Comparison of ENCODE assay signal across 13 cellular contexts in the genomic region with DNA sequence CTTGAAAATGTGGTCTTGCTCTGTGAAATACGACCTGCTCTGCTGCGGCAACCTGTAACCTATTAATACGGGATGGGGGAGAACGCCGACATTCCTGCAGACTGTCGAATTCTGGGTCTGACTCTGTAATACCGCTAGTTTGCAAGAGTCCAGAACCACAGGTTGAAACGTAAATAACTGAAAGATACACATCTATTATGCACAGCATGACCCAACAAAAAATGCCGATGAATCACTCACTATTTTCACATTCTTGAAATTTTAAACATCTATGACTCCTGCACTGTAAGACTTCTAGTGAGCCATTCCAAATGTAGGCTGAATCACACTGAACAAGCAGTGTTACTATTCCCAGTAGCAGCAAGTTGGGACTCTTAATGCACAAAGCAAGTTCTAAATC. TPM values are rescaled to one million over a fixed set of nuclear protein-coding genes. Genes with fewer than 3 reads are reported as not detected.
DNase-seq lines count a peak whose midpoint lies in the region; TF ChIP-seq lines count a peak whose summit lies in the region.
"Had no signal": no experiment of that assay in that cellular context is flagged by ENCODE, and none has a peak within 500 bp of the region (broad histone marks: within the 10 kb centered on the region; RNA-seq: fewer than 3 reads in every experiment).

No MANE protein-coding gene starts in this region.

- peaks cover 30% of the 10 kb centered on the region for H3K4me1 Mint-ChIP-seq in MCF 10A (ENCODE audit: insufficient read depth, unreplicated experiment)
- H3K4me1 Mint-ChIP-seq: activated T-helper 17 cell treated with anti-CD3 and anti-CD28 coated beads, Interleukin-2, amount 50 U/mL, for 72 hours; memory B cell had no signal

- peak overlapping the region; percentile 75 for H3K27ac Mint-ChIP-seq in MCF 10A (ENCODE audit: low read depth, unreplicated experiment)
- H3K27ac Mint-ChIP-seq: activated T-helper 17 cell treated with anti-CD3 and anti-CD28 coated beads, Interleukin-2, amount 50 U/mL, for 72 hours; memory B cell had no signal

- peaks cover 58% of the 10 kb centered on the region for H3K36me3 Mint-ChIP-seq in MCF 10A (ENCODE audit: insufficient read depth, unreplicated experiment)

- POLR2A ChIA-PET in MCF 10A (lab: Yijun Ruan, JAX), result interaction anchor here (0.7 to 2.0 kb wide), 3 partner anchors 17 to 282 kb away, joined by 3 to 8 read pairs (median 5); no protein-coding TSS in a partner anchor

- no peaks in the 10 kb centered on the region for H3K27me3 ChIP-seq in breast epithelium
- no peaks in the 10 kb centered on the region for H3K27me3 ChIP-seq in right atrium auricular region
- H3K27me3 ChIP-seq: thyroid gland had no signal

- no peak overlapping the region for H3K27ac ChIP-seq in breast epithelium
- H3K27ac ChIP-seq in right atrium auricular region, result no peak overlapping the region
- H3K27ac ChIP-seq: thyroid gland had no signal

- intact Hi-C loops in MCF 10A (cut with micrococcal nuclease), result loop anchor here (5.0 to 10.0 kb wide), 2 partner anchors 149 to 288 kb away; no protein-coding TSS in a partner anchor
- intact Hi-C loops in breast epithelium (cut with DNase I; ENCODE audit: low total_unique reads), result no loop called here
- intact Hi-C loops in lower leg skin (cut with DNase I; ENCODE audit: low total_unique reads), result no loop called here

- H3K9me3 ChIP-seq in breast epithelium (no peaks in the 10 kb centered on the region), right atrium auricular region (no peaks in the 10 kb centered on the region)
- H3K9me3 ChIP-seq: thyroid gland had no signal

- no peaks in the 10 kb centered on the region for H3K4me1 ChIP-seq in breast epithelium
- H3K4me1 ChIP-seq in right atrium auricular region, result no peaks in the 10 kb centered on the region

- no peaks in the 10 kb centered on the region for H3K9me3 Mint-ChIP-seq in MCF 10A (ENCODE audit: unreplicated experiment)
- H3K9me3 Mint-ChIP-seq: activated T-helper 17 cell treated with anti-CD3 and anti-CD28 coated beads, Interleukin-2, amount 50 U/mL, for 72 hours; memory B cell had no signal

- TF ChIP-seq CTCF in MCF 10A (IDR thresholded peaks at IDR 0.05; ENCODE audit: unreplicated experiment), result no peak
- no peak for TF ChIP-seq CTCF in breast epithelium (IDR thresholded peaks at IDR 0.05)
- TF ChIP-seq CTCF in right atrium auricular region (IDR thresholded peaks at IDR 0.05), result no peak
- no peak for TF ChIP-seq CTCF in lower leg skin (IDR thresholded peaks at IDR 0.05)

- H3K4me3 Mint-ChIP-seq in MCF 10A (ENCODE audit: unreplicated experiment), result peak overlapping the region; percentile 55
- H3K4me3 Mint-ChIP-seq: activated T-helper 17 cell treated with anti-CD3 and anti-CD28 coated beads, Interleukin-2, amount 50 U/mL, for 72 hours; memory B cell had no signal

- TF ChIP-seq POLR2A in breast epithelium (IDR thresholded peaks at IDR 0.05) (no peak), lower leg skin (IDR thresholded peaks at IDR 0.05) (no peak)

- no TSS peak for BruUV-seq in MCF 10A (replicated peaks; lab: Mats Ljungman, UMichigan)

- DNase-seq in MCF 10A (ENCODE audit: unreplicated experiment) (peak; percentile 78), breast epithelium (ENCODE audit: low spot score in 2 of 2) (no peak), astrocyte of the hippocampus (ENCODE audit: low read depth, low spot score) (peak; percentile 97), iris pigment epithelial cell (ENCODE audit: low read depth) (peak; percentile 99), NCI-H187 (lab: John Stamatoyannopoulos, UW) (no peak), right atrium auricular region (ENCODE audit: low spot score) (no peak), lower leg skin (ENCODE audit: low spot score in 2 of 2) (no peak)
- DNase-seq in stimulated activated CD4-positive, alpha-beta T cell treated with anti-CD3 and anti-CD28 coated beads, Interleukin-15, amount 100 ng/mL, for 24 hours, result no peak
- DNase-seq: AML-193; stimulated activated CD4-positive, alpha-beta T cell treated with anti-CD3 and anti-CD28 coated beads, Interleukin-2, amount 100 ng/mL, for 48 hours; thyroid gland had no signal

- H3K36me3 ChIP-seq in breast epithelium (peaks cover 10% of the 10 kb centered on the region), right atrium auricular region (peaks cover 59% of the 10 kb centered on the region)

- H3K4me3 ChIP-seq in breast epithelium (no peak overlapping the region), right atrium auricular region (no peak overlapping the region), lower leg skin (ENCODE audit: low read depth, poor library complexity, severe bottlenecking) (no peak overlapping the region)
- H3K4me3 ChIP-seq: thyroid gland had no signal

- H3K27me3 Mint-ChIP-seq in MCF 10A (ENCODE audit: insufficient read depth, unreplicated experiment), result no peaks in the 10 kb centered on the region
- H3K27me3 Mint-ChIP-seq: activated T-helper 17 cell treated with anti-CD3 and anti-CD28 coated beads, Interleukin-2, amount 50 U/mL, for 72 hours; memory B cell had no signal

- 58 to 65% methylated on average over 9 of the region's 9 CpGs for whole genome bisulfite sequencing in lower leg skin, 2 donors

- CTCF ChIA-PET in MCF 10A (lab: Yijun Ruan, JAX), result no interaction called here

RNA-seq across cellular contexts. Expression of gene VPS53, which starts 20.4 kb away (rescaled TPM):
- total RNA-seq in MCF 10A (2022) (43.5 and 55.0 TPM in 2 replicates), breast epithelium (10 to 100 TPM; 21.6 to 33.1 (median 25.6) TPM), right atrium auricular region (10 to 100 TPM; 11.3 to 17.9 TPM), lower leg skin (10 to 100 TPM; 25.6 to 44.2 (median 29.4) TPM)

RNA-seq across cellular contexts. Expression of gene TLCD3A, which starts 38.2 kb away (rescaled TPM):
- total RNA-seq in MCF 10A (2022) (28.4 and 31.6 TPM in 2 replicates), breast epithelium (1 to 10 TPM; 5.0 to 5.9 (median 5.6) TPM), right atrium auricular region (1 to 10 TPM; 1.5 to 4.8 TPM), lower leg skin (100 to 1,000 TPM in 1 of 4 donors, 10 to 100 TPM in 3; 75.2 to 111 (median 78.8) TPM)

RNA-seq across cellular contexts. Expression of gene GEMIN4, which starts 57.8 kb away (rescaled TPM):
- total RNA-seq in MCF 10A (2022) (19.5 and 24.1 TPM in 2 replicates), breast epithelium (10 to 100 TPM; 21.0 to 25.1 (median 22.1) TPM), right atrium auricular region (10 to 100 TPM in 1 of 2 donors, 1 to 10 TPM in 1; 8.2 to 19.7 TPM), lower leg skin (10 to 100 TPM; 27.7 to 48.3 (median 37.7) TPM)

Comparison
In these comparisons a context has a peak if more than half of its experiments do, and no peak if none do; other contexts are left out.
1. DNase-seq: peak in MCF 10A (single experiment), astrocyte of the hippocampus (single experiment) and iris pigment epithelial cell (single experiment); none in breast epithelium (0 of 2), NCI-H187 (0 of 2), right atrium auricular region (single experiment), stimulated activated CD4-positive, alpha-beta T cell treated with anti-CD3 and anti-CD28 coated beads, Interleukin-15, amount 100 ng/mL, for 24 hours (single experiment) and lower leg skin (0 of 2).